20 cellular contexts compared by ENCODE assay signal in the genomic region with DNA sequence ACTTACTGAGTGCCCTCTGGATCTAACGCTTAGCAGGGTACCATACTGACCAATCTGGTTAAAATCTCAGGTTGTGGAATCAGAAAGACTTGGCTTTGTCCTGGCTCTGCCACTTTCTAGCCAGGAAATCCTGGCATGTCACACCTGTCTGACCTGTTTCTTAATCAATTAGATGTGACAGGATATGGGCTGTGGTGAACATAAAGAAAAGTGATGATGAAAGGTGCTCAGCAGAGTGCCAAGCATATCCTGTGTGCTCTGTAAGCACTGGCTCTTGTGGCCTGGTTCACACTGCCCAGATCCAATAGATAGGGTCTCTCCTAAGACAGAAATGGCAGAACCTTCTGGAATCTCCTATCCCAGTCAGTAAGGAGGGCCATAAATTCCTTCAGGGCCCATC. TPM values are rescaled to one million over a fixed set of nuclear protein-coding genes. Genes with fewer than 3 reads are reported as not detected.
DNase-seq lines count a peak whose midpoint lies in the region; ATAC-seq and TF ChIP-seq lines count a peak whose summit lies in the region.
"Had no signal": no experiment of that assay in that cellular context is flagged by ENCODE, and none has a peak within 500 bp of the region (broad histone marks: within the 10 kb centered on the region; RNA-seq: fewer than 3 reads in every experiment).

No MANE protein-coding gene starts in this region.

- peaks cover 20% of the 10 kb centered on the region for H3K27me3 Mint-ChIP-seq in activated CD8-positive, alpha-beta T cell treated with anti-CD3 and anti-CD28 coated beads, Interleukin-2, amount 10 ng/mL, durations not matched to agents 7 days and 5 days (ENCODE audit: low read depth)
- peaks cover 10% of the 10 kb centered on the region for H3K27me3 Mint-ChIP-seq in activated CD8-positive, alpha-beta T cell treated with anti-CD3 and anti-CD28 coated beads for 36 hours
- H3K27me3 Mint-ChIP-seq in central memory CD8-positive, alpha-beta T cell, result peaks cover 27% of the 10 kb centered on the region
- no peaks in the 10 kb centered on the region for H3K27me3 Mint-ChIP-seq in nephron progenitor cell (ENCODE audit: low read depth, poor library complexity)
- H3K27me3 Mint-ChIP-seq: brain had no signal

- peaks cover 41% of the 10 kb centered on the region for H3K4me1 Mint-ChIP-seq in activated CD8-positive, alpha-beta T cell treated with anti-CD3 and anti-CD28 coated beads, Interleukin-2, amount 10 ng/mL, durations not matched to agents 7 days and 5 days (ENCODE audit: low read depth)
- peaks cover 10% of the 10 kb centered on the region for H3K4me1 Mint-ChIP-seq in activated CD8-positive, alpha-beta T cell treated with anti-CD3 and anti-CD28 coated beads for 36 hours (ENCODE audit: low read depth)
- H3K4me1 Mint-ChIP-seq in central memory CD8-positive, alpha-beta T cell, result peaks cover 9% of the 10 kb centered on the region
- peaks cover 60% of the 10 kb centered on the region for H3K4me1 Mint-ChIP-seq in nephron progenitor cell

- no peak overlapping the region for H3K4me3 Mint-ChIP-seq in activated CD8-positive, alpha-beta T cell treated with anti-CD3 and anti-CD28 coated beads, Interleukin-2, amount 10 ng/mL, durations not matched to agents 7 days and 5 days
- H3K4me3 Mint-ChIP-seq in activated CD8-positive, alpha-beta T cell treated with anti-CD3 and anti-CD28 coated beads for 36 hours, result no peak overlapping the region
- no peak overlapping the region for H3K4me3 Mint-ChIP-seq in central memory CD8-positive, alpha-beta T cell
- H3K4me3 Mint-ChIP-seq in nephron progenitor cell, result no peak overlapping the region
- H3K4me3 Mint-ChIP-seq: brain had no signal

- no peaks in the 10 kb centered on the region for H3K36me3 Mint-ChIP-seq in activated CD8-positive, alpha-beta T cell treated with anti-CD3 and anti-CD28 coated beads, Interleukin-2, amount 10 ng/mL, durations not matched to agents 7 days and 5 days (ENCODE audit: low read depth)
- H3K36me3 Mint-ChIP-seq in activated CD8-positive, alpha-beta T cell treated with anti-CD3 and anti-CD28 coated beads for 36 hours (ENCODE audit: low read depth), result no peaks in the 10 kb centered on the region
- H3K36me3 Mint-ChIP-seq in central memory CD8-positive, alpha-beta T cell (ENCODE audit: insufficient read depth), result peaks cover 2% of the 10 kb centered on the region
- H3K36me3 Mint-ChIP-seq in nephron progenitor cell (ENCODE audit: low read depth), result peaks cover 54% of the 10 kb centered on the region

- intact Hi-C loops in activated CD8-positive, alpha-beta T cell treated with anti-CD3 and anti-CD28 coated beads for 36 hours (cut with micrococcal nuclease), result no loop called here

- no peak for TF ChIP-seq CTCF in activated CD8-positive, alpha-beta T cell treated with anti-CD3 and anti-CD28 coated beads for 36 hours (IDR thresholded peaks at IDR 0.05)
- no peak for TF ChIP-seq CTCF in nephron progenitor cell (IDR thresholded peaks at IDR 0.05)

- POLR2A ChIA-PET in activated CD8-positive, alpha-beta T cell treated with anti-CD3 and anti-CD28 coated beads, Interleukin-2, amount 10 ng/mL, durations not matched to agents 7 days and 5 days (lab: Charles Lee), result no interaction called here
- POLR2A ChIA-PET in activated CD8-positive, alpha-beta T cell treated with anti-CD3 and anti-CD28 coated beads for 36 hours (lab: Charles Lee), result no interaction called here

- CTCF ChIA-PET in activated CD8-positive, alpha-beta T cell treated with anti-CD3 and anti-CD28 coated beads, Interleukin-2, amount 10 ng/mL, durations not matched to agents 7 days and 5 days (lab: Charles Lee), result interaction anchor here (1.0 to 1.2 kb wide), 2 partner anchors 79 to 82 kb away, joined by 3 to 5 read pairs; no protein-coding TSS in a partner anchor
- CTCF ChIA-PET in activated CD8-positive, alpha-beta T cell treated with anti-CD3 and anti-CD28 coated beads for 36 hours (lab: Charles Lee), result interaction anchor here (3.8 kb wide), 1 partner anchor 82 kb away, joined by 13 read pairs; no protein-coding TSS in a partner anchor

- H3K27ac Mint-ChIP-seq in activated CD8-positive, alpha-beta T cell treated with anti-CD3 and anti-CD28 coated beads, Interleukin-2, amount 10 ng/mL, durations not matched to agents 7 days and 5 days, result no peak overlapping the region
- no peak overlapping the region for H3K27ac Mint-ChIP-seq in activated CD8-positive, alpha-beta T cell treated with anti-CD3 and anti-CD28 coated beads for 36 hours
- H3K27ac Mint-ChIP-seq in central memory CD8-positive, alpha-beta T cell (ENCODE audit: low read depth), result no peak overlapping the region
- H3K27ac Mint-ChIP-seq in nephron progenitor cell, result no peak overlapping the region

- no peaks in the 10 kb centered on the region for H3K9me3 Mint-ChIP-seq in activated CD8-positive, alpha-beta T cell treated with anti-CD3 and anti-CD28 coated beads, Interleukin-2, amount 10 ng/mL, durations not matched to agents 7 days and 5 days (ENCODE audit: insufficient read depth)
- no peaks in the 10 kb centered on the region for H3K9me3 Mint-ChIP-seq in activated CD8-positive, alpha-beta T cell treated with anti-CD3 and anti-CD28 coated beads for 36 hours
- H3K9me3 Mint-ChIP-seq in central memory CD8-positive, alpha-beta T cell, result no peaks in the 10 kb centered on the region
- H3K9me3 Mint-ChIP-seq in nephron progenitor cell, result no peaks in the 10 kb centered on the region
- H3K9me3 Mint-ChIP-seq: brain had no signal

- peak; percentile 33 for DNase-seq in activated CD8-positive, alpha-beta T cell treated with anti-CD3 and anti-CD28 coated beads, Interleukin-2, amount 10 ng/mL, durations not matched to agents 7 days and 5 days
- no peak for DNase-seq in activated CD8-positive, alpha-beta T cell treated with anti-CD3 and anti-CD28 coated beads for 36 hours
- DNase-seq in NCI-H2196 treated with DMSO at 0.1 percent for 48 hours (lab: John Stamatoyannopoulos, UW; ENCODE audit: unreplicated experiment) (peak; percentile 30), nephron progenitor cell (no peak)
- no peak for DNase-seq in central memory CD8-positive, alpha-beta T cell (ENCODE audit: low spot score in 2 of 2)
- no peak for DNase-seq in stimulated activated CD8-positive, alpha-beta memory T cell treated with anti-CD3 and anti-CD28 coated beads, Interleukin-4, amount 100 ng/mL, for 48 hours
- DNase-seq: activated CD4-positive, alpha-beta T cell treated with anti-CD3 and anti-CD28 coated beads, Interleukin-2, amount 50 U/mL, for 1 hour; activated naive CD4-positive, alpha-beta T cell treated with anti-CD3 and anti-CD28 coated beads, Interleukin-2, amount 50 U/mL, for 16 hours; dermis blood vessel endothelial cell; GF-D8; NCI-H1105 treated with DMSO at 0.1 percent for 48 hours; NCI-H526; occipital lobe; uterus had no signal

- ATAC-seq in activated CD8-positive, alpha-beta T cell treated with anti-CD3 and anti-CD28 coated beads, Interleukin-2, amount 10 ng/mL, durations not matched to agents 7 days and 5 days, result peak; percentile 82
- no peak for ATAC-seq in activated CD8-positive, alpha-beta T cell treated with anti-CD3 and anti-CD28 coated beads for 36 hours
- peak; percentile 73 for ATAC-seq in central memory CD8-positive, alpha-beta T cell (replicated peaks; ENCODE audit: extremely low read depth, poor library complexity, severe bottlenecking)
- ATAC-seq in HG02798 (IDR thresholded peaks at IDR 0.05; ENCODE audit: poor library complexity, unreplicated experiment) (no peak), HG03025 (IDR thresholded peaks at IDR 0.05; ENCODE audit: low FRiP score, unreplicated experiment) (no peak)
- ATAC-seq: left lobe of liver, right lobe of liver had no signal

RNA-seq across cellular contexts. Expression of a gene that starts 53.9 kb away (rescaled TPM):
- total RNA-seq in activated CD8-positive, alpha-beta T cell treated with anti-CD3 and anti-CD28 coated beads, Interleukin-2, amount 10 ng/mL, durations not matched to agents 7 days and 5 days, result 10 to 100 TPM; 40.3 to 42.2 TPM
- total RNA-seq in activated CD8-positive, alpha-beta T cell treated with anti-CD3 and anti-CD28 coated beads for 36 hours, result 10 to 100 TPM; 26.0 to 28.0 TPM

RNA-seq across cellular contexts. Expression of a gene that starts 56.1 kb away (rescaled TPM):
- total RNA-seq in activated CD8-positive, alpha-beta T cell treated with anti-CD3 and anti-CD28 coated beads, Interleukin-2, amount 10 ng/mL, durations not matched to agents 7 days and 5 days, result not detected
- total RNA-seq in activated CD8-positive, alpha-beta T cell treated with anti-CD3 and anti-CD28 coated beads for 36 hours, result not detected
- total RNA-seq: dermis blood vessel endothelial cell, left lobe of liver, occipital lobe, right lobe of liver, SK-MEL-5 had no signal

Comparison
In these comparisons a context has a peak if more than half of its experiments do, and no peak if none do; other contexts are left out.
1. ATAC-seq: peak in activated CD8-positive, alpha-beta T cell treated with anti-CD3 and anti-CD28 coated beads, Interleukin-2, amount 10 ng/mL, durations not matched to agents 7 days and 5 days (single experiment) and central memory CD8-positive, alpha-beta T cell (single experiment); none in activated CD8-positive, alpha-beta T cell treated with anti-CD3 and anti-CD28 coated beads for 36 hours (single experiment), HG02798 (single experiment) and HG03025 (single experiment).
2. DNase-seq: peak in activated CD8-positive, alpha-beta T cell treated with anti-CD3 and anti-CD28 coated beads, Interleukin-2, amount 10 ng/mL, durations not matched to agents 7 days and 5 days (single experiment) and NCI-H2196 treated with DMSO at 0.1 percent for 48 hours (single experiment); none in activated CD8-positive, alpha-beta T cell treated with anti-CD3 and anti-CD28 coated beads for 36 hours (single experiment), central memory CD8-positive, alpha-beta T cell (0 of 2), stimulated activated CD8-positive, alpha-beta memory T cell treated with anti-CD3 and anti-CD28 coated beads, Interleukin-4, amount 100 ng/mL, for 48 hours (single experiment) and nephron progenitor cell (single experiment).